Comparison of ENCODE assay signal across 1 cellular context in genomic region chr16:58494981-58495860, GRCh38.
TF ChIP-seq lines count a peak whose summit lies in the region.

No MANE protein-coding gene starts in this region.

TF ChIP-seq in HepG2, 621 proteins besides CTCF, POLR2A, EP300 and RAD21 (continued from another document):
- TF ChIP-seq, protein P1, sequence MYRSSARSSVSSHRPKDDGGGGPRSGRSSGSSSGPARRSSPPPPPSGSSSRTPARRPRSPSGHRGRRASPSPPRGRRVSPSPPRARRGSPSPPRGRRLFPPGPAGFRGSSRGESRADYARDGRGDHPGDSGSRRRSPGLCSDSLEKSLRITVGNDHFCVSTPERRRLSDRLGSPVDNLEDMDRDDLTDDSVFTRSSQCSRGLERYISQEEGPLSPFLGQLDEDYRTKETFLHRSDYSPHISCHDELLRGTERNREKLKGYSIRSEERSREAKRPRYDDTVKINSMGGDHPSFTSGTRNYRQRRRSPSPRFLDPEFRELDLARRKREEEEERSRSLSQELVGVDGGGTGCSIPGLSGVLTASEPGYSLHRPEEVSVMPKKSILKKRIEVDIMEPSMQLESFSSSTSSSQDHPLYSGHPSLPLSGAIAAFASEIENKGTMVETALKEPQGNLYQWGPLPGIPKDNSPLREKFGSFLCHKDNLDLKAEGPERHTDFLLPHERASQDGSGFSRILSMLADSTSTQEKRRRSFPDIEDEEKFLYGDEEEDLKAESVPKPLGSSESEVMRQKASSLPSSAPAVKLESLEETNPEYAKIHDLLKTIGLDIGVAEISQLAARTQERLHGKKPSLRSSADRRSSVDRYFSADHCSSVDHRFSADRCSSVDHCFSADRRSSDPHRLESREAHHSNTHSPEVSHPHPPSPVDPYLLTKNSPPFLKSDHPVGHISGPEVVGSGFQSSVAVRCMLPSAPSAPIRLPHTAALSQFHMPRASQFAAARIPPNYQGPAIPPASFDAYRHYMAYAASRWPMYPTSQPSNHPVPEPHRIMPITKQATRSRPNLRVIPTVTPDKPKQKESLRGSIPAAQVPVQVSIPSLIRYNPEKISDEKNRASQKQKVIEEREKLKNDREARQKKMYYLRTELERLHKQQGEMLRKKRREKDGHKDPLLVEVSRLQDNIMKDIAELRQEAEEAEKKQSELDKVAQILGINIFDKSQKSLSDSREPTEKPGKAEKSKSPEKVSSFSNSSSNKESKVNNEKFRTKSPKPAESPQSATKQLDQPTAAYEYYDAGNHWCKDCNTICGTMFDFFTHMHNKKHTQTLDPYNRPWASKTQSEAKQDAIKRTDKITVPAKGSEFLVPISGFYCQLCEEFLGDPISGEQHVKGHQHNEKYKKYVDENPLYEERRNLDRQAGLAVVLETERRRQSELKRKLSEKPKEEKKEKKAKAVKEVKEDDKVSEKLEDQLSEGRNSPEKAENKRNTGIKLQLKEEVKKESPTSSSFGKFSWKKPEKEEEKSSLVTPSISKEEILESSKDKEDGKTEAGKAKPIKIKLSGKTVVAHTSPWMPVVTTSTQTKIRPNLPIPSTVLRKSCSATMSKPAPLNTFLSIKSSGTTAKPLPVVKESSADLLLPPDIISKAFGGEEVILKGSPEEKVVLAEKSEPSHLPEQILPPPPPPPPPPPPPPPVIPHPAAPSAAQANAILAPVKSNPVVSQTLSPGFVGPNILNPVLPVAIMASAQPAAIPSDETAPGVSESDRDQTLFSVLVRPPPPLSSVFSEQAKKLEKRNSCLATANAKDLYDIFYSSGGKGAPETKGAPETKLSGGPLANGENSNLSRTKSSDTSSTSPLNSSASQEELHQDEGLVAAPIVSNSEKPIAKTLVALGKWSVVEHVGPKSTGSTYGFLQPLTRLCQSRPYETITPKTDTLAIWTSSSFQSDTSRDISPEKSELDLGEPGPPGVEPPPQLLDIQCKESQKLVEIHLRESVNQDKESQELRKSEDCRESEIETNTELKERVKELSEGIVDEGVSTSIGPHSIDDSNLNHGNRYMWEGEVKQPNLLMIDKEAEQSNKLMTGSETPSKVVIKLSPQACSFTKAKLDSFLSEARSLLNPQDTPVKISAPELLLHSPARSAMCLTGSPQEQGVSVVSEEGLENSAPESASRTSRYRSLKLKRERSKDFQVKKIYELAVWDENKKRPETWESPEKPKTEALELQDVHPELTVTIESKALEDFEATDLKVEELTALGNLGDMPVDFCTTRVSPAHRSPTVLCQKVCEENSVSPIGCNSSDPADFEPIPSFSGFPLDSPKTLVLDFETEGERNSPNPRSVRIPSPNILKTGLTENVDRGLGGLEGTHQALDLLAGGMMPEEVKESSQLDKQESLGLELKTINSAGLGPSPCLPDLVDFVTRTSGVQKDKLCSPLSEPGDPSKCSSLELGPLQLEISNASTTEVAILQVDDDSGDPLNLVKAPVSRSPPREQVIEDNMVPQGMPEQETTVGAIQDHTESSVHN (CRISPR knock-in tag; IDR thresholded peaks at IDR 0.05), result no peak
- no peak for TF ChIP-seq ASH2L (IDR thresholded peaks at IDR 0.05; ENCODE audit: insufficient read length, low read depth, low read length)
- peak; percentile 95 to 98 for TF ChIP-seq MAFK (conservative IDR thresholded peaks at IDR 0.05 in 1 of 2, IDR thresholded peaks at IDR 0.05 in 1 of 2; ENCODE audit: low read length in 2 of 2)
- peak; percentile 33; the same call in 1 of the 2 replicates for TF ChIP-seq NRL (CRISPR knock-in tag; IDR thresholded peaks at IDR 0.05; ENCODE audit: borderline replicate concordance)
- TF ChIP-seq MED8 (CRISPR knock-in tag; IDR thresholded peaks at IDR 0.05; ENCODE audit: insufficient replicate concordance), result no peak
- TF ChIP-seq THAP11 (CRISPR knock-in tag; IDR thresholded peaks at IDR 0.05), result 0 out of 2 replicates have a peak, but pooled peaks have one; percentile 25
- TF ChIP-seq NR1H2 (CRISPR knock-in tag; IDR thresholded peaks at IDR 0.05; ENCODE audit: borderline replicate concordance, low read depth), result no peak
- TF ChIP-seq HDAC2 (CRISPR knock-in tag; IDR thresholded peaks at IDR 0.05), result peak; percentile 48; the same call in 1 of the 2 replicates
- no peak for TF ChIP-seq ZNF678 (CRISPR knock-in tag; IDR thresholded peaks at IDR 0.05)
- TF ChIP-seq NFYB (CRISPR knock-in tag; IDR thresholded peaks at IDR 0.05), result peak; percentile 50; the same call in 1 of the 2 replicates
- TF ChIP-seq ATAD3A (CRISPR knock-in tag; IDR thresholded peaks at IDR 0.05), result no peak
- TF ChIP-seq ZMAT3 (CRISPR knock-in tag; conservative IDR thresholded peaks at IDR 0.05), result no peak
- no peak for TF ChIP-seq SMAD1 (CRISPR knock-in tag; IDR thresholded peaks at IDR 0.05; ENCODE audit: borderline replicate concordance, low read depth)
- peak; percentile 11; the same call in 1 of the 2 replicates for TF ChIP-seq SMC3 (IDR thresholded peaks at IDR 0.05; ENCODE audit: low read length)
- TF ChIP-seq ZNF570 (CRISPR knock-in tag; IDR thresholded peaks at IDR 0.05; ENCODE audit: borderline replicate concordance), result no peak
